Comparison of ENCODE assay signal across 13 cellular contexts in the genomic region with DNA sequence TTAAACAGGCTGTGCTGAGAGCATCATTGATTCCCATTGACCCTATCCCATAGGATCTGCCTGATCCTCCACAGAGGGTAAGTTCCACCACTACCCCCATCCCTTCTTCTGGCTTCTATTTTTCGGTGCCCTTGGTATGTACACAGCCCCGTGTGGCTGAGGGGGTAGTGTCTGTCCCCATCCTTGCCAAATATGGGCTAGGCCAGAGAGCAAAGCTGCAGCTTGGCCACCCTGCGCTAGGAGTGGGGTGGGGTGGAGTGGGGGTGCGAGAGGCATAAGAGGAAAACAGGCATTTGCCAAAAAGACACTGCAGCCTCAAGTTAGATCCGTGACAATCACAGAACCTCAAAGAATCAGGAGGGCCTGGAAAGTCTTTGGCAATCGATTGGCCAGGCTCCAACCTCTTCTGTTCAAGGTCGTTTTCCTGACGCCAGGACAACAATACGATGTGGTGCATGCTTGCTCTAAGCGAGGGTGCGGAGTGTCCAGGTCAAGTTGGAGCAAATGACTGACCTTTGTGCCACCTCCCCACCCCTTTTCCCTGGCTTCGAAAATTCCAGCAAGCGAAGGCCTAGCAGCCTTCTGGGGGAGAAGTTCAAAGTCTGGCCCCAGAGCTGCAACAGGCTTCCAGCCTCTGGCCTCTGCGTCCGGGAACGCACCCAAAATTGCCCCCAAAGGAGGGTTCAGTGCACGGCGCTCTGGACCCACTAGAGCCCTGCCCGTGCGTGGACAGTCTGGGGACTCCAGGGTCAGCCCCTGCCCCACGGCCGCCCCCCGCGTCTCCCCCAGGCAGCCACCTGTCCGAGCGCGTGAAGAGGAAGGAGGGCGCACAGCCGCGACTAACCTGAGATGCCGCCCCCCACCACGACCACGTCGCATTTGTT. TPM values are rescaled to one million over a fixed set of nuclear protein-coding genes. Genes with fewer than 3 reads are reported as not detected.
DNase-seq lines count a peak whose midpoint lies in the region; ATAC-seq and TF ChIP-seq lines count a peak whose summit lies in the region.
"Had no signal": no experiment of that assay in that cellular context is flagged by ENCODE, and none has a peak within 500 bp of the region (broad histone marks: within the 10 kb centered on the region; RNA-seq: fewer than 3 reads in every experiment).

No MANE protein-coding gene starts in this region.

- no peaks in the 10 kb centered on the region for H3K36me3 Mint-ChIP-seq in T-helper 17 cell (ENCODE audit: low read depth)
- no peaks in the 10 kb centered on the region for H3K36me3 Mint-ChIP-seq in activated CD8-positive, alpha-beta T cell treated with anti-CD3 and anti-CD28 coated beads for 36 hours (ENCODE audit: low read depth)

- POLR2A ChIA-PET in activated CD8-positive, alpha-beta T cell treated with anti-CD3 and anti-CD28 coated beads for 36 hours (lab: Charles Lee) = no interaction called here

- no peak overlapping the region for H3K27ac Mint-ChIP-seq in T-helper 17 cell
- no peak overlapping the region for H3K27ac Mint-ChIP-seq in activated CD8-positive, alpha-beta T cell treated with anti-CD3 and anti-CD28 coated beads for 36 hours

- H3K27me3 ChIP-seq in esophagus squamous epithelium = no peaks in the 10 kb centered on the region
- no peaks in the 10 kb centered on the region for H3K27me3 ChIP-seq in thoracic aorta (replicated peaks; ENCODE audit: insufficient read depth)

- CTCF ChIA-PET in activated CD8-positive, alpha-beta T cell treated with anti-CD3 and anti-CD28 coated beads for 36 hours (lab: Charles Lee) = no interaction called here

- WGBS in esophagus squamous epithelium, 2 donors = 42% methylated on average over 13 of the region's 34 CpGs; no CpG with 5 or more reads in 1 of the 2 donors
- WGBS in mesodermal cell (ENCODE audit: insufficient coverage in 2 of 2), 2 experiments = 41 to 50% methylated on average over 6 to 16 of the region's 34 CpGs

- H3K27ac ChIP-seq in esophagus squamous epithelium = peak overlapping the region; percentile 30 to 79 (median 68)
- H3K27ac ChIP-seq in mesodermal cell (ENCODE audit: low read depth, low read length, severe bottlenecking) = no peak overlapping the region
- H3K27ac ChIP-seq in thoracic aorta = peak overlapping the region; percentile 66 to 77

- H3K4me1 Mint-ChIP-seq in T-helper 17 cell = peaks cover 3% of the 10 kb centered on the region
- H3K4me1 Mint-ChIP-seq in activated CD8-positive, alpha-beta T cell treated with anti-CD3 and anti-CD28 coated beads for 36 hours (ENCODE audit: low read depth) = no peaks in the 10 kb centered on the region

- peak overlapping the region; percentile 12 for H3K4me3 Mint-ChIP-seq in T-helper 17 cell
- no peak overlapping the region for H3K4me3 Mint-ChIP-seq in activated CD8-positive, alpha-beta T cell treated with anti-CD3 and anti-CD28 coated beads for 36 hours

- H3K27me3 Mint-ChIP-seq in T-helper 17 cell = peaks cover 27% of the 10 kb centered on the region
- peaks cover 5% of the 10 kb centered on the region for H3K27me3 Mint-ChIP-seq in activated CD8-positive, alpha-beta T cell treated with anti-CD3 and anti-CD28 coated beads for 36 hours

- H3K4me3 ChIP-seq in esophagus squamous epithelium (peak overlapping the region; percentile 23 to 65 (median 44)), mesodermal cell (ENCODE audit: extremely low read depth, insufficient read depth, low read length, poor library complexity, severe bottlenecking) (peak overlapping the region; percentile 5), thoracic aorta (peak overlapping the region; percentile 67)

- peaks cover 0 to 31% (median 3%) of the 10 kb centered on the region in 3 donors for H3K4me1 ChIP-seq in esophagus squamous epithelium
- H3K4me1 ChIP-seq in mesodermal cell (ENCODE audit: control insufficient read depth, insufficient read depth, low read length, poor library complexity, severe bottlenecking) = no peaks in the 10 kb centered on the region
- no peaks in the 10 kb centered on the region for H3K4me1 ChIP-seq in thoracic aorta (ENCODE audit: control insufficient read depth in 1 of 2, low read depth in 2 of 2)

- H3K36me3 ChIP-seq in esophagus squamous epithelium (no peaks in the 10 kb centered on the region), mesodermal cell (ENCODE audit: control insufficient read depth, insufficient read depth, low read length) (no peaks in the 10 kb centered on the region), thoracic aorta (no peaks in the 10 kb centered on the region)

- H3K9me3 ChIP-seq in T-helper 17 cell (ENCODE audit: control insufficient read depth, low read length, poor library complexity, severe bottlenecking) (no peaks in the 10 kb centered on the region), esophagus squamous epithelium (no peaks in the 10 kb centered on the region), mesodermal cell (ENCODE audit: control insufficient read depth, low read length) (no peaks in the 10 kb centered on the region), thoracic aorta (no peaks in the 10 kb centered on the region)

- DNase-seq in T-helper 17 cell = no peak
- DNase-seq in esophagus squamous epithelium (lab: John Stamatoyannopoulos, UW) = no peak
- DNase-seq in thoracic aorta (ENCODE audit: low spot score) = no peak
- DNase-seq in activated CD8-positive, alpha-beta T cell treated with anti-CD3 and anti-CD28 coated beads for 36 hours = no peak
- DNase-seq in stimulated activated CD4-positive, alpha-beta T cell treated with anti-CD3 and anti-CD28 coated beads, Interleukin-12 subunit alpha, Interleukin-12 subunit beta, amount 100 ng/mL, for 4 hours = no peak
- DNase-seq: activated effector memory CD4-positive, alpha-beta T cell treated with Interleukin-2 at 50 U/mL for 16 hours; DMS153; effector CD8-positive, alpha-beta T cell; HCEC 1CT; NCI-H1092 treated with DMSO at 0.1 percent for 48 hours had no signal

- ATAC-seq in T-helper 17 cell = no peak
- ATAC-seq in thoracic aorta (ENCODE audit: insufficient number of reproducible peaks, low FRiP score, low read depth) = no peak
- no peak for ATAC-seq in GM21619 (IDR thresholded peaks at IDR 0.05; ENCODE audit: unreplicated experiment)
- ATAC-seq in activated CD8-positive, alpha-beta T cell treated with anti-CD3 and anti-CD28 coated beads for 36 hours = no peak
- no peak for ATAC-seq in HG03439 (IDR thresholded peaks at IDR 0.05; ENCODE audit: unreplicated experiment)

- no peak for TF ChIP-seq POLR2A in esophagus squamous epithelium (IDR thresholded peaks at IDR 0.05)

- TF ChIP-seq CTCF in esophagus squamous epithelium (IDR thresholded peaks at IDR 0.05) = no peak
- TF ChIP-seq CTCF in thoracic aorta (IDR thresholded peaks at IDR 0.05) = no peak
- no peak for TF ChIP-seq CTCF in activated CD8-positive, alpha-beta T cell treated with anti-CD3 and anti-CD28 coated beads for 36 hours (IDR thresholded peaks at IDR 0.05)

- intact Hi-C loops in esophagus squamous epithelium (cut with DNase I) = no loop called here
- intact Hi-C loops in activated CD8-positive, alpha-beta T cell treated with anti-CD3 and anti-CD28 coated beads for 36 hours (cut with micrococcal nuclease) = no loop called here

- no peaks in the 10 kb centered on the region for H3K9me3 Mint-ChIP-seq in activated CD8-positive, alpha-beta T cell treated with anti-CD3 and anti-CD28 coated beads for 36 hours

RNA-seq across cellular contexts. Expression of gene MAOB, which starts 0.6 kb away (rescaled TPM):
- under 1 TPM in 1 of 2 donors, not detected in 1; 0.10 TPM for total RNA-seq in T-helper 17 cell
- total RNA-seq in esophagus squamous epithelium = 1 to 10 TPM; 2.3 to 9.9 (median 3.6) TPM
- polyA plus RNA-seq in mesodermal cell (2013, experiment 1 of 2) = 0.41 TPM
- 0.35 TPM for polyA plus RNA-seq in mesodermal cell (2013, experiment 2 of 2)
- 10 to 100 TPM; 24.6 to 40.6 TPM for total RNA-seq in thoracic aorta
- not detected for total RNA-seq in activated CD8-positive, alpha-beta T cell treated with anti-CD3 and anti-CD28 coated beads for 36 hours

Comparison
In these comparisons a context has a peak if more than half of its experiments do, and no peak if none do; other contexts are left out.
1. H3K4me3 ChIP-seq: peak in every context shown above with its lines; median percentile 67 in thoracic aorta; 44 in esophagus squamous epithelium; 5 in mesodermal cell.